Comparison of ENCODE assay signal across 27 cellular contexts in the genomic region with DNA sequence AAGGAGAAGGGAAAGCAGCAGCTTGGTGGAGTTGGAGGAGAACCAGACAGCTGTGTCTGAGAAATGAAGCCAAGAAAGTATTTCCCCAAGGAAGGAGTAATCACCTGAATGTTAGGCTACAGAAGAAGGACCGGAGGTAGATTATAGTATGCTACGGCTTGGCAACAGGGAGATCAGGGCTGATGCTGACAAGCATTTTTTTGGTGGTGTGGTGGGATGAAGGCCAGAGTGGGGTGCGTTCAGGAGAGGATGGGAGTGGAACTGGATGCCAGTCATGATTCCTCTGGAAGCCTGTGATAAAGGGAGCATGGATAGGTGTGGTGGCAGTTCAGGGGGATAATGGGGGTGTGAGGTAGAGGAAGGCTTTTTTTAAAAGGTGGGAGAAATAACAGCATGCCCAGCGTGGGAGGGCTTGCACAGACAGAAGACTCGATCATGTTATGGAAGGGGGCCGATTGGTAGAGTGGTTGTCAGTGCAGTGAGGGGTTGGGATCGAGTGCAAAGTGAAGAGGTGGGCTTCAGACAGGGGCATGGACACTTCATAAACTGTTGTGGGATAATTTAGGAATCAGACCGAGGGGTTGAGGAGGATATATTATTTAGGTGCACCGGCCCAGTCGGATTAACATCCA. TPM values are rescaled to one million over a fixed set of nuclear protein-coding genes. Genes with fewer than 3 reads are reported as not detected.
DNase-seq lines count a peak whose midpoint lies in the region; ATAC-seq, FAIRE-seq and TF ChIP-seq lines count a peak whose summit lies in the region.
"Had no signal": no experiment of that assay in that cellular context is flagged by ENCODE, and none has a peak within 500 bp of the region (broad histone marks: within the 10 kb centered on the region; RNA-seq: fewer than 3 reads in every experiment).

No MANE protein-coding gene starts in this region.

- H2BK120ac ChIP-seq in mesendoderm (ENCODE audit: low read depth, low read length) = no peak overlapping the region

- no peaks in the 10 kb centered on the region for H3K9me3 ChIP-seq in HEK293 (ENCODE audit: control insufficient read depth, insufficient read depth, low read depth, low read length)
- H3K9me3 ChIP-seq in GM12878 (replicated peaks; ENCODE audit: control insufficient read depth, insufficient read depth, low read length) = no peaks in the 10 kb centered on the region; the same call in 2 of the 3 replicates
- no peaks in the 10 kb centered on the region for H3K9me3 ChIP-seq in esophagus squamous epithelium
- H3K9me3 ChIP-seq: BLaER1, SJSA1 had no signal

- H3K27me3 ChIP-seq in GM12878 (replicated peaks in 1 of 2; ENCODE audit: control insufficient read depth in 2 of 2, insufficient read depth in 2 of 2, low read length in 1 of 2) (no peaks in the 10 kb centered on the region), mesendoderm (ENCODE audit: insufficient read depth, low read length, poor library complexity) (no peaks in the 10 kb centered on the region), esophagus squamous epithelium (no peaks in the 10 kb centered on the region)
- H3K27me3 ChIP-seq: BLaER1, SJSA1 had no signal

- H3K79me2 ChIP-seq in GM12878 (ENCODE audit: control insufficient read depth, insufficient read depth, low read length) (peaks cover 93% of the 10 kb centered on the region), mesendoderm (ENCODE audit: control insufficient read depth, insufficient read depth, low read length) (peaks cover 52% of the 10 kb centered on the region)

- no peak overlapping the region for H2AK5ac ChIP-seq in mesendoderm (ENCODE audit: low read length)

- H4K5ac ChIP-seq in mesendoderm (ENCODE audit: low read length) = no peak overlapping the region

- POLR2A ChIA-PET in HEK293 (lab: Yijun Ruan, JAX) = no interaction called here
- POLR2A ChIA-PET in GM12878 (lab: Charles Lee) = interaction anchor here (0.6 to 1.7 kb wide), 3 partner anchors 8 to 293 kb away, joined by 3 to 11 read pairs (median 6); a partner anchor contains a TSS

- SMC1A ChIA-PET in GM12878 (lab: Charles Lee; ENCODE audit: uncharacterized antibody, unreplicated experiment) = interaction anchor here (0.8 to 1.1 kb wide), 2 partner anchors 12 to 137 kb away, joined by 3 read pairs; no protein-coding TSS in a partner anchor

- no peak overlapping the region for H3K18ac ChIP-seq in mesendoderm (ENCODE audit: low read length)

- TF ChIP-seq CTCF in C4-2B (conservative IDR thresholded peaks at IDR 0.05) = no peak
- no peak for TF ChIP-seq CTCF in HEK293 (tag by site-specific recombination; IDR thresholded peaks at IDR 0.05)
- TF ChIP-seq CTCF in GM12878 (IDR thresholded peaks at IDR 0.05 in 2 of 3, conservative IDR thresholded peaks at IDR 0.05 in 1 of 3; ENCODE audit: control insufficient read depth in 2 of 3, extremely low read depth in 1 of 3, insufficient read depth in 1 of 3, low read depth in 3 of 3, low read length in 3 of 3) = no peak
- TF ChIP-seq CTCF in esophagus squamous epithelium (IDR thresholded peaks at IDR 0.05) = no peak

- no peak overlapping the region for H3K4me3 ChIP-seq in HEK293 (ENCODE audit: low read depth, low read length)
- H3K4me3 ChIP-seq in GM12878 = peak overlapping the region; percentile 19; the same call in 1 of the 2 replicates
- H3K4me3 ChIP-seq in mesendoderm (ENCODE audit: low read length) = no peak overlapping the region
- no peak overlapping the region for H3K4me3 ChIP-seq in esophagus squamous epithelium
- H3K4me3 ChIP-seq: BLaER1, SJSA1 had no signal

- FAIRE-seq in GM12878 (lab: Jason Lieb, UNC) = no peak
- FAIRE-seq: A204.1, D721Med, GM12892, HTR-8/SVneo had no signal

- RAD21 ChIA-PET in GM12878 (lab: Charles Lee; ENCODE audit: unreplicated experiment) = interaction anchor here (0.6 kb wide), 1 partner anchor 77 kb away, joined by 5 read pairs; no protein-coding TSS in a partner anchor

- H3K36me3 ChIP-seq in HEK293 (ENCODE audit: control insufficient read depth in 2 of 2, insufficient read depth in 1 of 2, low read length in 2 of 2) (peaks cover 8 to 18% of the 10 kb centered on the region in 2 experiments; a peak in 2 of 3 replicates), GM12878 (ENCODE audit: control insufficient read depth in 2 of 2, insufficient read depth in 2 of 2, low read length in 1 of 2) (peaks cover 1 to 7% of the 10 kb centered on the region in 2 experiments), mesendoderm (ENCODE audit: control insufficient read depth, insufficient read depth, low read length) (no peaks in the 10 kb centered on the region), esophagus squamous epithelium (peaks cover 0 to 17% (median 0%) of the 10 kb centered on the region in 3 donors)

- no peak overlapping the region for H2AFZ ChIP-seq in GM12878 (ENCODE audit: control insufficient read depth, low read depth, low read length)

- intact Hi-C loops in GM12878 (cut with micrococcal nuclease; ENCODE audit: unreplicated experiment) (loop anchor here (10.0 kb wide), 2 partner anchors 568 to 738 kb away; no protein-coding TSS in a partner anchor), esophagus squamous epithelium (cut with DNase I) (no loop called here)

- CTCF ChIA-PET in HEK293 (lab: Yijun Ruan, JAX) (no interaction called here), GM12878 (lab: Yijun Ruan, JAX) (interaction anchor here (0.5 to 2.4 kb wide), 4 partner anchors 9 to 203 kb away, joined by 3 to 8 read pairs (median 6); no protein-coding TSS in a partner anchor)

- H4K20me1 ChIP-seq in GM12878 (ENCODE audit: control insufficient read depth, insufficient read depth) = no peaks in the 10 kb centered on the region

- peak overlapping the region; percentile 78 for H3K4me2 ChIP-seq in GM12878 (ENCODE audit: control insufficient read depth, insufficient read depth)
- H3K4me2 ChIP-seq in mesendoderm (ENCODE audit: low read length) = no peak overlapping the region
- H3K4me2 ChIP-seq: BLaER1 had no signal

- DNase-seq in GM12878 (ENCODE audit: low read depth, low spot score) (no peak), mesendoderm (no peak), NOMO-1 treated with dmso at 0.1 percent for 144 hours (lab: John Stamatoyannopoulos, UW; ENCODE audit: unreplicated experiment) (no peak), esophagus squamous epithelium (lab: John Stamatoyannopoulos, UW) (no peak)
- no peak for DNase-seq in stimulated activated CD4-positive, alpha-beta T cell treated with anti-CD3 and anti-CD28 coated beads, Interleukin-4, amount 100 ng/mL, for 4 hours
- DNase-seq: CD4-positive, alpha-beta T cell; DMS53; GDM1; GOT3; KG1; NCI-H1092 treated with DMSO at 0.1 percent for 48 hours; NCI-H1436 treated with DMSO at 0.1 percent for 48 hours; NCI-H1930; NCI-H2107; NCI-H524; NCI-H774; Right ventricle myocardium superior; RPMI8226 had no signal

- no peak overlapping the region for H3K4ac ChIP-seq in mesendoderm (ENCODE audit: low read depth, low read length)

- TF ChIP-seq RAD21 in GM12878 (IDR thresholded peaks at IDR 0.05; ENCODE audit: insufficient read depth, low read depth, low read length) = no peak

- TF ChIP-seq POLR2A in GM12878 (IDR thresholded peaks at IDR 0.05; ENCODE audit: low read depth, low read length) (no peak), esophagus squamous epithelium (IDR thresholded peaks at IDR 0.05) (no peak)

- H3K4me1 ChIP-seq in HEK293 (ENCODE audit: control insufficient read depth, insufficient read depth, low read length) (peaks cover 11% of the 10 kb centered on the region; the same call in 1 of the 2 replicates), GM12878 (ENCODE audit: control insufficient read depth, insufficient read depth, low read length) (peaks cover 33% of the 10 kb centered on the region), mesendoderm (ENCODE audit: control insufficient read depth, low read depth, low read length) (peaks cover 18% of the 10 kb centered on the region), esophagus squamous epithelium (peaks cover 8 to 34% (median 12%) of the 10 kb centered on the region in 3 donors)

- H3K9ac ChIP-seq in GM12878 (ENCODE audit: control insufficient read depth, insufficient read depth, low read length) (no peak overlapping the region), mesendoderm (ENCODE audit: low read length) (no peak overlapping the region)
- H3K9ac ChIP-seq: BLaER1 had no signal

- H2BK15ac ChIP-seq in mesendoderm (replicated peaks; ENCODE audit: low read depth) = no peak overlapping the region

- BruUV-seq in GM12878 (replicated peaks; lab: Mats Ljungman, UMichigan) = no TSS peak

- no peak overlapping the region for H4K8ac ChIP-seq in mesendoderm (ENCODE audit: low read depth, low read length)

- in situ Hi-C loops in GM12878 (cut with MboI) = no loop called here

- peak overlapping the region; percentile 10 for H3K23ac ChIP-seq in mesendoderm (ENCODE audit: low read length)

- no peak for ATAC-seq in GM12878
- ATAC-seq: HCT116 had no signal

- no peak overlapping the region for H2BK5ac ChIP-seq in mesendoderm (ENCODE audit: low read length)

- 91% methylated on average over 10 of the region's 10 CpGs for WGBS in GM12878 (ENCODE audit: insufficient coverage, insufficient replicate concordance, low lambda C conversion rate, missing lambda C conversion rate)
- no CpG with 5 or more reads among the region's 10 CpGs for WGBS in mesendoderm (ENCODE audit: extremely low coverage, insufficient coverage, low lambda C conversion rate)
- 84 to 85% methylated on average over 10 of the region's 10 CpGs for WGBS in esophagus squamous epithelium, 2 donors

- H3K27ac ChIP-seq in C4-2B (peak overlapping the region; percentile 72), HEK293 (ENCODE audit: extremely low read depth, low read depth, low read length) (no peak overlapping the region), GM12878 (ENCODE audit: control insufficient read depth, insufficient read depth) (peak overlapping the region; percentile 49), mesendoderm (ENCODE audit: low read depth, low read length) (no peak overlapping the region), esophagus squamous epithelium (no peak overlapping the region)
- H3K27ac ChIP-seq: BLaER1, SJSA1 had no signal

- H3K79me1 ChIP-seq in mesendoderm (ENCODE audit: low read length) = peaks cover 24% of the 10 kb centered on the region

- peak overlapping the region; percentile 46 for H3K56ac ChIP-seq in mesendoderm (ENCODE audit: low read length)

- no peak for TF ChIP-seq EP300 in GM12878 (IDR thresholded peaks at IDR 0.05; ENCODE audit: borderline replicate concordance in 1 of 2, control insufficient read depth in 1 of 2, low read depth in 2 of 2, low read length in 2 of 2)

RNA-seq across cellular contexts. Expression of a gene that starts 5.6 kb away (rescaled TPM):
- total RNA-seq in GM12878 (2013; cell fraction: nucleolus; rRNA removed) = 192 and 194 TPM in 2 replicates
- 33.9 and 37.5 TPM in 2 replicates for total RNA-seq in GM12878 (2014; rRNA removed)
- total RNA-seq in GM12878 (2014; rRNA removed; fragmentation: Illumina TruSeq; extraction: Trizol) = 37.6 and 39.7 TPM in 2 replicates
- total RNA-seq in GM12878 (2021) = 30.8 and 31.1 TPM in 2 replicates
- 21.1 TPM for polyA plus RNA-seq in GM12878 (2011; ENCODE audit: low read depth)
- polyA plus RNA-seq in GM12878 (2011; rRNA removed) = 58.2 and 81.8 TPM in 2 replicates
- 31.1 and 31.2 TPM in 2 replicates for polyA plus RNA-seq in GM12878 (2011; cell fraction: cytosol; rRNA removed)
- 97.1 and 118 TPM in 2 replicates for polyA plus RNA-seq in GM12878 (2011; cell fraction: nucleus; rRNA removed)
- 17.6 and 21.8 TPM in 2 replicates for polyA plus RNA-seq in GM12878 (2012)
- polyA plus RNA-seq in GM12878 (2014; fragmentation: Illumina TruSeq; extraction: Trizol) = 32.6 and 39.7 TPM in 2 replicates
- polyA plus RNA-seq in GM12878 (2014; fragmentation: Nextera tagmentation; extraction: Ambion mirVana) = 10 to 100 TPM; 15.4 to 24.5 TPM
- polyA plus RNA-seq in GM12878 (2014; rRNA removed) = 25.6 and 28.1 TPM in 2 replicates
- polyA plus RNA-seq in GM12878 (2016; fragmentation: Nextera tagmentation; extraction: Ambion mirVana) = 10 to 100 TPM; 21.2 to 22.2 TPM
- polyA minus RNA-seq in GM12878 (2011; rRNA and poly(A)+ RNA removed) = 80.1 and 95.5 TPM in 2 replicates
- polyA minus RNA-seq in GM12878 (2011; cell fraction: cytosol; rRNA and poly(A)+ RNA removed) = 26.3 and 28.4 TPM in 2 replicates
- 69.6 and 88.0 TPM in 2 replicates for polyA minus RNA-seq in GM12878 (2011; cell fraction: nucleus; rRNA and poly(A)+ RNA removed)
- polyA plus RNA-seq in mesendoderm (2013, experiment 1 of 2) = 11.5 TPM
- 11.7 TPM for polyA plus RNA-seq in mesendoderm (2013, experiment 2 of 2)
- total RNA-seq in esophagus squamous epithelium = 10 to 100 TPM in 3 of 4 donors, 1 to 10 TPM in 1; 7.3 to 21.6 (median 13.6) TPM

RNA-seq across cellular contexts. Expression of a gene that starts 49.0 kb away (rescaled TPM):
- total RNA-seq in GM12878 (2013; cell fraction: nucleolus; rRNA removed) = 72.1 and 84.6 TPM in 2 replicates
- total RNA-seq in GM12878 (2014; rRNA removed) (28.1 and 36.2 TPM in 2 replicates), GM12878 (2014; rRNA removed; fragmentation: Illumina TruSeq; extraction: Trizol) (39.7 and 43.1 TPM in 2 replicates), GM12878 (2021) (66.5 and 70.2 TPM in 2 replicates), esophagus squamous epithelium (10 to 100 TPM; 21.9 to 55.5 (median 38.9) TPM)
- polyA plus RNA-seq in GM12878 (2011; ENCODE audit: low read depth) = 16.1 TPM
- polyA plus RNA-seq in GM12878 (2011; rRNA removed) (109 and 120 TPM in 2 replicates), GM12878 (2014; fragmentation: Illumina TruSeq; extraction: Trizol) (53.2 and 59.5 TPM in 2 replicates), GM12878 (2014; fragmentation: Nextera tagmentation; extraction: Ambion mirVana) (10 to 100 TPM; 27.5 to 52.4 TPM), GM12878 (2014; rRNA removed) (35.8 and 39.8 TPM in 2 replicates), GM12878 (2016; fragmentation: Nextera tagmentation; extraction: Ambion mirVana) (10 to 100 TPM; 80.2 to 84.1 TPM)
- polyA plus RNA-seq in GM12878 (2011; cell fraction: cytosol; rRNA removed) = 87.0 and 98.0 TPM in 2 replicates
- 41.8 and 49.0 TPM in 2 replicates for polyA plus RNA-seq in GM12878 (2011; cell fraction: nucleus; rRNA removed)
- polyA plus RNA-seq in GM12878 (2012) = 25.5 and 27.9 TPM in 2 replicates
- 143 and 207 TPM in 2 replicates for polyA minus RNA-seq in GM12878 (2011; rRNA and poly(A)+ RNA removed)
- polyA minus RNA-seq in GM12878 (2011; cell fraction: cytosol; rRNA and poly(A)+ RNA removed) = 37.8 and 48.3 TPM in 2 replicates
- 18.1 and 26.1 TPM in 2 replicates for polyA minus RNA-seq in GM12878 (2011; cell fraction: nucleus; rRNA and poly(A)+ RNA removed)
- 47.7 TPM for polyA plus RNA-seq in mesendoderm (2013, experiment 1 of 2)
- polyA plus RNA-seq in mesendoderm (2013, experiment 2 of 2) = 45.9 TPM

Comparison
In these comparisons a context has a peak if more than half of its experiments do, and no peak if none do; other contexts are left out.
1. H3K27ac ChIP-seq: peak in C4-2B (single experiment) and GM12878 (single experiment); none in HEK293 (single experiment), mesendoderm (single experiment) and esophagus squamous epithelium (0 of 4).